30 cellular contexts compared by ENCODE assay signal in the genomic region with DNA sequence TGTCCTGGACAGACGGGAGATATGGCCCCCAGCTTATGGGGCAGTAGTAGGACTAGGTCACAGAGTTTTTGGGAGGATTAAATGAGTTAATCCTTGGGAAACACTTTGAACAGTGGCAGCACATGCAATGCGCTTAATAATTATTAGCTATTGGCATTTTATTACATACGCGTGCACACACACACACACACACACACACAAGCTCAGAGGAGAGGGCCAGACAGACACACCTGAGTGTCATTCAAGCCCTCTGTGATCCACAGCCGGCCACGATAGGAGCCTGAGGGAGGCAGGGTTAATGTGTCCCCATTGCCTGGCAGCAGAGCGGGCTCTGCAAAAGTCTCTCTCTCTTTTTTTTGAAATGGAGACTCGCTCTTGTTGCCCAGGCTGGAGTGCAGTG. TPM values are rescaled to one million over a fixed set of nuclear protein-coding genes. Genes with fewer than 3 reads are reported as not detected.
"Had no signal": no experiment of that assay in that cellular context is flagged by ENCODE, and none has a peak within 500 bp of the region (broad histone marks: within the 10 kb centered on the region; RNA-seq: fewer than 3 reads in every experiment).

No MANE protein-coding gene starts in this region.

- H3K27me3 ChIP-seq: brain microvascular endothelial cell, gastrocnemius medialis, ovary, stomach, suprapubic skin, tibial artery had no signal

- H3K4me3 ChIP-seq: coronary artery, dorsolateral prefrontal cortex, gastrocnemius medialis, left ventricle myocardium inferior, lung, ovary, prostate gland, smooth muscle cell, stomach, suprapubic skin, tibial artery had no signal

- H3K27me3 Mint-ChIP-seq: activated naive CD8-positive, alpha-beta T cell had no signal

- H3K4me1 ChIP-seq: gastrocnemius medialis had no signal

- H3K27ac ChIP-seq: brain microvascular endothelial cell, coronary artery, dorsolateral prefrontal cortex, gastrocnemius medialis, left ventricle myocardium inferior, ovary, prostate gland, stomach, suprapubic skin, tibial artery had no signal

- H3K4me2 ChIP-seq: smooth muscle cell had no signal

- H3K4me3 Mint-ChIP-seq: activated naive CD8-positive, alpha-beta T cell; naive B cell; stimulated activated naive B cell treated with anti-CD40 and anti-IgM and Interleukin-4, amounts not matched to agents 10 μg/mL and 1 μg/mL and 100 μg/mL, for 72 hours; T-helper 2 cell treated with Interferon-gamma antibody and Interleukin-4, amounts not matched to agents 5 μg/mL and 100 μg/mL, for 36 hours had no signal

- H3K27ac Mint-ChIP-seq: activated naive CD8-positive, alpha-beta T cell; stimulated activated naive B cell treated with anti-CD40 and anti-IgM and Interleukin-4, amounts not matched to agents 10 μg/mL and 1 μg/mL and 100 μg/mL, for 72 hours; T-helper 2 cell treated with Interferon-gamma antibody and Interleukin-4, amounts not matched to agents 5 μg/mL and 100 μg/mL, for 36 hours had no signal

- H3K9me3 Mint-ChIP-seq: naive B cell; stimulated activated naive B cell treated with anti-CD40 and anti-IgM and Interleukin-4, amounts not matched to agents 10 μg/mL and 1 μg/mL and 100 μg/mL, for 72 hours; T-helper 2 cell treated with Interferon-gamma antibody and Interleukin-4, amounts not matched to agents 5 μg/mL and 100 μg/mL, for 36 hours had no signal

- DNase-seq: activated CD4-positive, alpha-beta T cell treated with anti-CD3 and anti-CD28 coated beads for 4 hours; activated CD4-positive, alpha-beta T cell treated with anti-CD3 and anti-CD28 coated beads, Interleukin-2, amount 50 U/mL, for 48 hours; activated CD4-positive, CD25-positive, alpha-beta regulatory T cell; activated CD8-positive, alpha-beta memory T cell treated with anti-CD3 and anti-CD28 coated beads for 24 hours; activated effector memory CD4-positive, alpha-beta T cell treated with Interleukin-2 at 50 U/mL for 16 hours; activated naive CD4-positive, alpha-beta T cell treated with Interleukin-2 at 50 U/mL for 16 hours; brain microvascular endothelial cell; dorsolateral prefrontal cortex; effector memory CD4-positive, alpha-beta T cell; erythroblast; gastrocnemius medialis; glutamatergic neuron; left ventricle myocardium inferior; naive B cell; ovary; retina; stimulated activated CD4-positive, alpha-beta T cell treated with anti-CD3 and anti-CD28 coated beads, Interleukin-1b, Interleukin-23, amount 100 ng/mL, for 48 hours; stimulated activated naive B cell treated with anti-CD40 and anti-IgM and Interleukin-4, amounts not matched to agents 10 μg/mL and 1 μg/mL and 100 μg/mL, for 72 hours; stomach; T-helper 1 cell; tibial artery had no signal

- ATAC-seq: gastrocnemius medialis; sciatic nerve; stimulated activated naive B cell treated with anti-CD40 and anti-IgM and Interleukin-4, amounts not matched to agents 10 μg/mL and 1 μg/mL and 100 μg/mL, for 72 hours had no signal

- H3K9me3 ChIP-seq: gastrocnemius medialis, left ventricle myocardium inferior, ovary, prostate gland, stomach, suprapubic skin, tibial artery had no signal

- H3K36me3 Mint-ChIP-seq: activated naive CD8-positive, alpha-beta T cell; naive B cell; stimulated activated naive B cell treated with anti-CD40 and anti-IgM and Interleukin-4, amounts not matched to agents 10 μg/mL and 1 μg/mL and 100 μg/mL, for 72 hours had no signal

- H3K36me3 ChIP-seq: gastrocnemius medialis, left ventricle myocardium inferior, ovary, prostate gland, stomach, suprapubic skin, tibial artery had no signal

RNA-seq across cellular contexts. Expression of a gene that starts 44.5 kb away (rescaled TPM):
- total RNA-seq: gastrocnemius medialis, lung, prostate gland, sciatic nerve, stomach, urinary bladder had no signal
- polyA plus RNA-seq: lung had no signal
